ENCODE assay signal across 8 cellular contexts in the genomic region with DNA sequence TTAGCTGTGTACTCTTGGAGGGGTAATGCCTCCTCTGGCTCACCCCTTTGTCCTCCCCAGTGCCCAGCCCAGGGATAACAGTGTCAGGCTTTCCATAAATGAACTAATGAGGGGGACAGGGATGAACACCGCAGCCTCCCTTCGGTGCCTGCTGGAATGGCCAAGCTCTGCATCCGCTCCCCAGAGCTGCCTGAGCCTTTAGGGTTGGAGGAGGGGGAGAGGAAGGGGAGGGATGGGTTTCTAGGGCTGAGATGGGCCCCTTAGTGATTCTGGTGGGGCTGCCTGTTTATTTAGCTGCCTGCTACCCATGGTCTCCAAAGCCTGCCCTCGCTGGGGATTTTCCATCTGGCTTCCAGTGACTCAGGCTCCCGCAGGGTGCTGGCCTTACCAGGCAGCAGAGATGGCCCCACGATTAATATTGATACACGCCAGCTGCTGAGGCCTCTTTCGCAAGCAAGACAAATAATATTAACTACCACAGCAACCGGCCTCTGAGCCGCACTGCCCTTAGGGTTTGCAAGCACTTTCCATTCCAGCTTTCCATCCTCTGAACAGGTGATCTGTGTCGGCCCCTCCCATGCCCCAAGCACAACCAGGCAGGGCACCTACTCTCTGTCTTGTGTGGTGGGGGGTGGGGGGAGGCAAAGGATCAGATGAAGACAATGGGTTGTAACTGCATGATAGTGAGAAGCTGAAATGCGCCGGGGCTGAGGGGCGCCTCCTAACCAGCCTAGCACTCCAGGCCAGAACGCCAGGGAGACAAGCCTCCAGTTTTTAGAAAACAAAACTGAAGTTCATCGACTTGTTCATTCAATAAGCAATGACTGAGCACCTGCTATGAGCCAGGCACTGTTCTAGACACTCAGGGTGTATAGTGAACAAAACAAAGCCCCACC. TPM values are rescaled to one million over a fixed set of nuclear protein-coding genes. Genes with fewer than 3 reads are reported as not detected.
DNase-seq lines count a peak whose midpoint lies in the region; ATAC-seq lines count a peak whose summit lies in the region.

No MANE protein-coding gene starts in this region.

- no peak overlapping the region for H3K4me3 ChIP-seq in GM23248

- WGBS in GM23248 (ENCODE audit: low coverage in 1 of 2, low lambda C conversion rate in 2 of 2, missing lambda C conversion rate in 2 of 2), 2 experiments, result 15% methylated on average over 15 to 16 of the region's 16 CpGs

- in situ Hi-C loops in GM23248 (cut with MboI), result loop anchor here (5.0 to 10.0 kb wide), 2 partner anchors 94 to 319 kb away; no protein-coding TSS in a partner anchor

- H3K27ac ChIP-seq in GM23248 (peak overlapping the region; percentile 35; the same call in 1 of the 2 replicates), epithelial cell of prostate (no peak overlapping the region)

- no peaks in the 10 kb centered on the region for H3K27me3 ChIP-seq in GM23248 (replicated peaks; ENCODE audit: insufficient read depth)

- peak; percentile 86 for DNase-seq in GM23248
- DNase-seq in NCI-H510A (lab: John Stamatoyannopoulos, UW), result peak; percentile 92
- peak; percentile 44 for DNase-seq in epithelial cell of prostate (ENCODE audit: low read depth, low spot score)
- DNase-seq in retina, result peak; percentile 75
- no peak for DNase-seq in stimulated activated naive CD4-positive, alpha-beta T cell treated with Interleukin-2 at 50 U/mL for 16 hours (lab: John Stamatoyannopoulos, UW)
- DNase-seq in effector CD4-positive, alpha-beta T cell, result no peak
- no peak for DNase-seq in stimulated activated naive CD8-positive, alpha-beta T cell treated with anti-CD3 and anti-CD28 coated beads, Interleukin-15, Interleukin-2, amounts not matched to agents 100 U/mL and 50 U/mL, for 24 hours

- no peak for ATAC-seq in HG02610 (IDR thresholded peaks at IDR 0.05; ENCODE audit: unreplicated experiment)
- ATAC-seq in stimulated activated naive CD8-positive, alpha-beta T cell treated with anti-CD3 and anti-CD28 coated beads, Interleukin-15, Interleukin-2, amounts not matched to agents 100 U/mL and 50 U/mL, for 24 hours, result no peak

- H3K4me1 ChIP-seq in GM23248 (ENCODE audit: insufficient read depth), result peaks cover 19% of the 10 kb centered on the region

- no peaks in the 10 kb centered on the region for H3K9me2 ChIP-seq in GM23248 (ENCODE audit: insufficient read depth)

- H3K9ac ChIP-seq in GM23248, result peak overlapping the region; percentile 28; the same call in 1 of the 2 replicates

- H3K36me3 ChIP-seq in GM23248 (ENCODE audit: low read depth), result no peaks in the 10 kb centered on the region

- no peaks in the 10 kb centered on the region for H3K79me2 ChIP-seq in GM23248 (ENCODE audit: insufficient read depth)

- H3F3A ChIP-seq in GM23248 (ENCODE audit: insufficient read depth), result no peaks in the 10 kb centered on the region; the same call in 1 of the 2 replicates

- no peaks in the 10 kb centered on the region for H3K9me3 ChIP-seq in GM23248 (ENCODE audit: low read depth)

- no peaks in the 10 kb centered on the region for H4K20me1 ChIP-seq in GM23248 (ENCODE audit: insufficient read depth)

- no peak overlapping the region for H2AFZ ChIP-seq in GM23248

- H3K4me2 ChIP-seq in GM23248 (ENCODE audit: unreplicated experiment), result peak overlapping the region; percentile 29

RNA-seq across cellular contexts. Expression of gene C14orf132, which starts 56.7 kb away (rescaled TPM):
- total RNA-seq in GM23248 (2014; rRNA removed; shearing (Covaris generic)), result 18.6 TPM in 2 replicates
- 25.7 and 26.2 TPM in 2 replicates for polyA plus RNA-seq in GM23248 (2016; fragmentation: Nextera tagmentation; extraction: Ambion mirVana)

Comparison
In these comparisons a context has a peak if more than half of its experiments do, and no peak if none do; other contexts are left out.
1. DNase-seq: peak in GM23248 (single experiment), NCI-H510A (single experiment), epithelial cell of prostate (single experiment) and retina (single experiment); none in stimulated activated naive CD4-positive, alpha-beta T cell treated with Interleukin-2 at 50 U/mL for 16 hours (single experiment), effector CD4-positive, alpha-beta T cell (single experiment) and stimulated activated naive CD8-positive, alpha-beta T cell treated with anti-CD3 and anti-CD28 coated beads, Interleukin-15, Interleukin-2, amounts not matched to agents 100 U/mL and 50 U/mL, for 24 hours (single experiment).